In the genomic region with DNA sequence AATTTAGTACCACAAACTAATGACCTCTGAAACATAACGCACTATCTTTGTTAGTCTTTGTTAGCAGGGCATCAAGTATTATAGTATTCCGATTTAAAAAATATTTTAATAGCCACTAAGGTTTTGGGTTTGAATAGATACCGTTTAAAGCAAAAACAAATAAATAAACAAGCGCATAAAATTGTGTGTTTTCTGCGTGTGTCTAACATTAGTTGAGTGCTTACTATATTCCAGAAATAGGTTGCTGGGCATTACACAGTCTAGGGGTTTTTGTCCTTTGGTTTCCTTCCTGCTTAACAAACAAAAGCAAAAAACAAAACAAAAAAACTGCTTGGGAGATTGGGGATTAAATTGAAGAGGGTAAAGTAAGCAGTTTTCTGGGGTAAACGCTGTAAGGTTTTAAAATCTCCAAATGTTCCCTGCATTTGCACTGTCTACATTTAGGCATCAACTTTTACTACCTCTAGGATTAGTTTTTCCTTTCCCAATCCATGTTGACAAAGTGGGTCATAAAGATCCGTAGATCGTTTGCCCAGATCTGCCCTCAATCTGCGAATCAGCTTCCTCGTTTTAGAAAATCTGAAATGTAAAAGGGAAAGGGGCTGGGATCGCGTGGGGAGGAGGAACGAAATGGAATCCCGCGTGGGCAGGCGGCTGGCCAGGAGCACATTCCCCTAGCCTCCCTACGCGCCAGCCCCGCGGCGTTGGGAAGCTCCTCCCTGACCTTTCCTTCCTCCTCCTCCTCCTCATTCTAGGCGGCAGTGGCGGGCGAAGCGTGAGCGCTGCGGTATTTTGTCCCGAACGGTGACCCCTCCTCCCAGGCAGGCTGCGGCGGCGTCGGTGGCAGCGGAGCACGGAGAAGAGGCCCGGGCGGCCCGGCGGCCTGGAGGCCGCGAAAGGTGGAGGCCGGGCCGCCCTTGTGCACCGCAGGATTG, we compare ENCODE assay signal across 1 cellular context.
TF ChIP-seq lines count a peak whose summit lies in the region.

KCTD3 (plus strand) TSS at position 749 of the 935 bp plus-strand sequence. CDS start 382 bp downstream, outside the sequence.

TF ChIP-seq in HepG2, 621 proteins besides CTCF, POLR2A, EP300 and RAD21 (continued from another document and continues in another):
- TF ChIP-seq, protein P1, sequence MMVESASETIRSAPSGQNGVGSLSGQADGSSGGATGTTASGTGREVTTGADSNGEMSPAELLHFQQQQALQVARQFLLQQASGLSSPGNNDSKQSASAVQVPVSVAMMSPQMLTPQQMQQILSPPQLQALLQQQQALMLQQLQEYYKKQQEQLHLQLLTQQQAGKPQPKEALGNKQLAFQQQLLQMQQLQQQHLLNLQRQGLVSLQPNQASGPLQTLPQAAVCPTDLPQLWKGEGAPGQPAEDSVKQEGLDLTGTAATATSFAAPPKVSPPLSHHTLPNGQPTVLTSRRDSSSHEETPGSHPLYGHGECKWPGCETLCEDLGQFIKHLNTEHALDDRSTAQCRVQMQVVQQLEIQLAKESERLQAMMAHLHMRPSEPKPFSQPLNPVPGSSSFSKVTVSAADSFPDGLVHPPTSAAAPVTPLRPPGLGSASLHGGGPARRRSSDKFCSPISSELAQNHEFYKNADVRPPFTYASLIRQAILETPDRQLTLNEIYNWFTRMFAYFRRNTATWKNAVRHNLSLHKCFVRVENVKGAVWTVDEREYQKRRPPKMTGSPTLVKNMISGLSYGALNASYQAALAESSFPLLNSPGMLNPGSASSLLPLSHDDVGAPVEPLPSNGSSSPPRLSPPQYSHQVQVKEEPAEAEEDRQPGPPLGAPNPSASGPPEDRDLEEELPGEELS (CRISPR knock-in tag; IDR thresholded peaks at IDR 0.05): peak; percentile 52; the same call in 1 of the 2 replicates
- no peak for TF ChIP-seq ZNF619 (CRISPR knock-in tag; IDR thresholded peaks at IDR 0.05)
- no peak for TF ChIP-seq SOX6 (IDR thresholded peaks at IDR 0.05)
- peak; percentile 61; the same call in 1 of the 2 replicates for TF ChIP-seq SOX6 (CRISPR knock-in tag; IDR thresholded peaks at IDR 0.05)
- TF ChIP-seq, protein P2, sequence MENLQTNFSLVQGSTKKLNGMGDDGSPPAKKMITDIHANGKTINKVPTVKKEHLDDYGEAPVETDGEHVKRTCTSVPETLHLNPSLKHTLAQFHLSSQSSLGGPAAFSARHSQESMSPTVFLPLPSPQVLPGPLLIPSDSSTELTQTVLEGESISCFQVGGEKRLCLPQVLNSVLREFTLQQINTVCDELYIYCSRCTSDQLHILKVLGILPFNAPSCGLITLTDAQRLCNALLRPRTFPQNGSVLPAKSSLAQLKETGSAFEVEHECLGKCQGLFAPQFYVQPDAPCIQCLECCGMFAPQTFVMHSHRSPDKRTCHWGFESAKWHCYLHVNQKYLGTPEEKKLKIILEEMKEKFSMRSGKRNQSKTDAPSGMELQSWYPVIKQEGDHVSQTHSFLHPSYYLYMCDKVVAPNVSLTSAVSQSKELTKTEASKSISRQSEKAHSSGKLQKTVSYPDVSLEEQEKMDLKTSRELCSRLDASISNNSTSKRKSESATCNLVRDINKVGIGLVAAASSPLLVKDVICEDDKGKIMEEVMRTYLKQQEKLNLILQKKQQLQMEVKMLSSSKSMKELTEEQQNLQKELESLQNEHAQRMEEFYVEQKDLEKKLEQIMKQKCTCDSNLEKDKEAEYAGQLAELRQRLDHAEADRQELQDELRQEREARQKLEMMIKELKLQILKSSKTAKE (CRISPR knock-in tag; IDR thresholded peaks at IDR 0.05; ENCODE audit: borderline replicate concordance): peak; percentile 42; the same call in 1 of the 2 replicates
- TF ChIP-seq ZNF251 (CRISPR knock-in tag; IDR thresholded peaks at IDR 0.05): no peak
- 0 out of 2 replicates have a peak, but pooled peaks have one; percentile 58 for TF ChIP-seq ZNF546 (CRISPR knock-in tag; conservative IDR thresholded peaks at IDR 0.05)
- TF ChIP-seq ZBTB21 (CRISPR knock-in tag; IDR thresholded peaks at IDR 0.05): peak; percentile 37; the same call in 1 of the 2 replicates
- TF ChIP-seq PHF8 (CRISPR knock-in tag; IDR thresholded peaks at IDR 0.05): peak; percentile 90
- no peak for TF ChIP-seq ZFP1 (CRISPR knock-in tag; IDR thresholded peaks at IDR 0.05)
- TF ChIP-seq MIXL1 (CRISPR knock-in tag; IDR thresholded peaks at IDR 0.05): no peak
- TF ChIP-seq AGO1 (IDR thresholded peaks at IDR 0.05; ENCODE audit: low read depth, low read length, poor library complexity, severe bottlenecking): peak; percentile 55
- TF ChIP-seq IKZF1 (IDR thresholded peaks at IDR 0.05): no peak
- TF ChIP-seq GPBP1L1 (CRISPR knock-in tag; IDR thresholded peaks at IDR 0.05): no peak
- TF ChIP-seq HOXD1 (CRISPR knock-in tag; IDR thresholded peaks at IDR 0.05): peak; percentile 57; the same call in 1 of the 2 replicates
- TF ChIP-seq MED13 (CRISPR knock-in tag; IDR thresholded peaks at IDR 0.05): 0 out of 2 replicates have a peak, but pooled peaks have one; percentile 51
- peak; percentile 51; the same call in 1 of the 2 replicates for TF ChIP-seq ERF (CRISPR knock-in tag; IDR thresholded peaks at IDR 0.05)
- TF ChIP-seq RXRA (CRISPR knock-in tag; IDR thresholded peaks at IDR 0.05): peak; percentile 62; the same call in 1 of the 2 replicates
- TF ChIP-seq REXO4 (CRISPR knock-in tag; IDR thresholded peaks at IDR 0.05; ENCODE audit: borderline replicate concordance): no peak
- TF ChIP-seq ARID5B (CRISPR knock-in tag; IDR thresholded peaks at IDR 0.05): peak; percentile 77
- TF ChIP-seq, protein P3, sequence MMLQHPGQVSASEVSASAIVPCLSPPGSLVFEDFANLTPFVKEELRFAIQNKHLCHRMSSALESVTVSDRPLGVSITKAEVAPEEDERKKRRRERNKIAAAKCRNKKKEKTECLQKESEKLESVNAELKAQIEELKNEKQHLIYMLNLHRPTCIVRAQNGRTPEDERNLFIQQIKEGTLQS (CRISPR knock-in tag; IDR thresholded peaks at IDR 0.05): no peak
- no peak for TF ChIP-seq ZNF367 (CRISPR knock-in tag; IDR thresholded peaks at IDR 0.05; ENCODE audit: borderline replicate concordance)
- TF ChIP-seq ARID4A (CRISPR knock-in tag; IDR thresholded peaks at IDR 0.05; ENCODE audit: borderline replicate concordance): peak; percentile 80; the same call in 1 of the 2 replicates
- TF ChIP-seq ZNF468 (CRISPR knock-in tag; IDR thresholded peaks at IDR 0.05): no peak
- no peak for TF ChIP-seq PHB2 (IDR thresholded peaks at IDR 0.05; ENCODE audit: partially characterized antibody)
- peak; percentile 26; the same call in 1 of the 3 replicates for TF ChIP-seq MXI1 (IDR thresholded peaks at IDR 0.05; ENCODE audit: borderline replicate concordance, low read depth, low read length)
- TF ChIP-seq ZMAT3 (CRISPR knock-in tag; conservative IDR thresholded peaks at IDR 0.05): peak; percentile 13; the same call in 1 of the 2 replicates
- TF ChIP-seq ZNF333 (CRISPR knock-in tag; IDR thresholded peaks at IDR 0.05; ENCODE audit: borderline replicate concordance): no peak
- no peak for TF ChIP-seq STAG1 (CRISPR knock-in tag; IDR thresholded peaks at IDR 0.05)
- TF ChIP-seq, protein P4, sequence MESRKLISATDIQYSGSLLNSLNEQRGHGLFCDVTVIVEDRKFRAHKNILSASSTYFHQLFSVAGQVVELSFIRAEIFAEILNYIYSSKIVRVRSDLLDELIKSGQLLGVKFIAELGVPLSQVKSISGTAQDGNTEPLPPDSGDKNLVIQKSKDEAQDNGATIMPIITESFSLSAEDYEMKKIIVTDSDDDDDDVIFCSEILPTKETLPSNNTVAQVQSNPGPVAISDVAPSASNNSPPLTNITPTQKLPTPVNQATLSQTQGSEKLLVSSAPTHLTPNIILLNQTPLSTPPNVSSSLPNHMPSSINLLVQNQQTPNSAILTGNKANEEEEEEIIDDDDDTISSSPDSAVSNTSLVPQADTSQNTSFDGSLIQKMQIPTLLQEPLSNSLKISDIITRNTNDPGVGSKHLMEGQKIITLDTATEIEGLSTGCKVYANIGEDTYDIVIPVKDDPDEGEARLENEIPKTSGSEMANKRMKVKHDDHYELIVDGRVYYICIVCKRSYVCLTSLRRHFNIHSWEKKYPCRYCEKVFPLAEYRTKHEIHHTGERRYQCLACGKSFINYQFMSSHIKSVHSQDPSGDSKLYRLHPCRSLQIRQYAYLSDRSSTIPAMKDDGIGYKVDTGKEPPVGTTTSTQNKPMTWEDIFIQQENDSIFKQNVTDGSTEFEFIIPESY (CRISPR knock-in tag; IDR thresholded peaks at IDR 0.05): no peak
- TF ChIP-seq ZNF678 (CRISPR knock-in tag; IDR thresholded peaks at IDR 0.05): no peak
- peak; percentile 84; the same call in 1 of the 2 replicates for TF ChIP-seq ZNF430 (CRISPR knock-in tag; IDR thresholded peaks at IDR 0.05)
- peak; percentile 59; the same call in 1 of the 2 replicates for TF ChIP-seq NCOA2 (CRISPR knock-in tag; IDR thresholded peaks at IDR 0.05)
- TF ChIP-seq MLLT10 (CRISPR knock-in tag; IDR thresholded peaks at IDR 0.05): no peak
- no peak for TF ChIP-seq DMTF1 (CRISPR knock-in tag; IDR thresholded peaks at IDR 0.05)
- TF ChIP-seq CAMTA2 (CRISPR knock-in tag; IDR thresholded peaks at IDR 0.05; ENCODE audit: borderline replicate concordance): no peak
